12 cellular contexts compared by ENCODE assay signal in genomic region chr6:39339557-39340555, GRCh38. TPM values are rescaled to one million over a fixed set of nuclear protein-coding genes. Genes with fewer than 3 reads are reported as not detected.
DNase-seq lines count a peak whose midpoint lies in the region; ATAC-seq lines count a peak whose summit lies in the region.
"Had no signal": no experiment of that assay in that cellular context is flagged by ENCODE, and none has a peak within 500 bp of the region (broad histone marks: within the 10 kb centered on the region; RNA-seq: fewer than 3 reads in every experiment).

No MANE protein-coding gene starts in this region.

- peaks cover 7% of the 10 kb centered on the region for H3K4me1 Mint-ChIP-seq in dendritic cell treated with granulocyte-macrophage colony-stimulating factor and Interleukin-4, amounts not matched to agents 40 ng/mL and 50 ng/mL, for 4 days (ENCODE audit: low read depth)
- peaks cover 43 to 53% of the 10 kb centered on the region in 2 donors for H3K4me1 Mint-ChIP-seq in natural killer cell treated with Interleukin-12 subunit alpha and Interleukin-12 subunit beta and Interleukin-15 and Interleukin-18, amount 100 ng/mL, for 72 hours (ENCODE audit: low read depth in 2 of 2)

- intact Hi-C loops in dendritic cell treated with granulocyte-macrophage colony-stimulating factor and Interleukin-4, amounts not matched to agents 40 ng/mL and 50 ng/mL, for 4 days (cut with micrococcal nuclease) = no loop called here
- intact Hi-C loops in sciatic nerve (cut with DNase I) = no loop called here

- ATAC-seq in sciatic nerve (peak; percentile 64), GM21825 (IDR thresholded peaks at IDR 0.05; ENCODE audit: unreplicated experiment) (no peak), GM19035 (IDR thresholded peaks at IDR 0.05; ENCODE audit: unreplicated experiment) (no peak)
- ATAC-seq in natural killer cell treated with Interleukin-12 subunit alpha and Interleukin-12 subunit beta and Interleukin-15 and Interleukin-18, amount 100 ng/mL, for 72 hours = no peak
- ATAC-seq: T-helper 17 cell had no signal

- no peaks in the 10 kb centered on the region for H3K9me3 Mint-ChIP-seq in dendritic cell treated with granulocyte-macrophage colony-stimulating factor and Interleukin-4, amounts not matched to agents 40 ng/mL and 50 ng/mL, for 4 days
- no peaks in the 10 kb centered on the region for H3K9me3 Mint-ChIP-seq in natural killer cell treated with Interleukin-12 subunit alpha and Interleukin-12 subunit beta and Interleukin-15 and Interleukin-18, amount 100 ng/mL, for 72 hours

- H3K4me3 Mint-ChIP-seq in dendritic cell treated with granulocyte-macrophage colony-stimulating factor and Interleukin-4, amounts not matched to agents 40 ng/mL and 50 ng/mL, for 4 days = no peak overlapping the region
- no peak overlapping the region for H3K4me3 Mint-ChIP-seq in natural killer cell treated with Interleukin-12 subunit alpha and Interleukin-12 subunit beta and Interleukin-15 and Interleukin-18, amount 100 ng/mL, for 72 hours
- H3K4me3 Mint-ChIP-seq: T-helper 17 cell had no signal

- H3K27me3 Mint-ChIP-seq in dendritic cell treated with granulocyte-macrophage colony-stimulating factor and Interleukin-4, amounts not matched to agents 40 ng/mL and 50 ng/mL, for 4 days = peaks cover 54% of the 10 kb centered on the region
- no peaks in the 10 kb centered on the region for H3K27me3 Mint-ChIP-seq in natural killer cell treated with Interleukin-12 subunit alpha and Interleukin-12 subunit beta and Interleukin-15 and Interleukin-18, amount 100 ng/mL, for 72 hours

- no peaks in the 10 kb centered on the region for H3K36me3 Mint-ChIP-seq in dendritic cell treated with granulocyte-macrophage colony-stimulating factor and Interleukin-4, amounts not matched to agents 40 ng/mL and 50 ng/mL, for 4 days (ENCODE audit: low read depth)
- no peaks in the 10 kb centered on the region for H3K36me3 Mint-ChIP-seq in natural killer cell treated with Interleukin-12 subunit alpha and Interleukin-12 subunit beta and Interleukin-15 and Interleukin-18, amount 100 ng/mL, for 72 hours

- H3K27ac Mint-ChIP-seq in dendritic cell treated with granulocyte-macrophage colony-stimulating factor and Interleukin-4, amounts not matched to agents 40 ng/mL and 50 ng/mL, for 4 days = peak overlapping the region; percentile 71
- no peak overlapping the region for H3K27ac Mint-ChIP-seq in natural killer cell treated with Interleukin-12 subunit alpha and Interleukin-12 subunit beta and Interleukin-15 and Interleukin-18, amount 100 ng/mL, for 72 hours
- H3K27ac Mint-ChIP-seq: T-helper 17 cell had no signal

- DNase-seq in KG1 (lab: John Stamatoyannopoulos, UW) = peak; percentile 27
- peak; percentile 18 for DNase-seq in NCI-H2227 treated with DMSO at 0.1 percent for 48 hours (lab: John Stamatoyannopoulos, UW)
- DNase-seq in sciatic nerve (ENCODE audit: low spot score) = no peak
- DNase-seq in natural killer cell treated with Interleukin-12 subunit alpha and Interleukin-12 subunit beta and Interleukin-15 and Interleukin-18, amount 100 ng/mL, for 72 hours (ENCODE audit: low spot score) = no peak
- DNase-seq: activated CD8-positive, alpha-beta memory T cell treated with anti-CD3 and anti-CD28 coated beads, Interleukin-2, amount 50 U/mL, for 4 hours; DND-41; stimulated activated CD4-positive, alpha-beta T cell treated with anti-CD3 and anti-CD28 coated beads, Interleukin-4, amount 100 ng/mL, for 24 hours; T-helper 17 cell had no signal

RNA-seq across cellular contexts. Expression of gene KCNK16, which starts 17.4 kb away (rescaled TPM):
- not detected for total RNA-seq in sciatic nerve
- not detected for total RNA-seq in natural killer cell treated with Interleukin-12 subunit alpha and Interleukin-12 subunit beta and Interleukin-15 and Interleukin-18, amount 100 ng/mL, for 72 hours
- total RNA-seq: suprapubic skin, T-helper 17 cell had no signal

RNA-seq across cellular contexts. Expression of gene KCNK17, which starts 25.6 kb away (rescaled TPM):
- 2.6 TPM for total RNA-seq in sciatic nerve
- not detected for total RNA-seq in natural killer cell treated with Interleukin-12 subunit alpha and Interleukin-12 subunit beta and Interleukin-15 and Interleukin-18, amount 100 ng/mL, for 72 hours
- total RNA-seq: suprapubic skin had no signal

Comparison
In these comparisons a context has a peak if more than half of its experiments do, and no peak if none do; other contexts are left out.
1. DNase-seq: peak in KG1 (single experiment) and NCI-H2227 treated with DMSO at 0.1 percent for 48 hours (single experiment); none in sciatic nerve (single experiment) and natural killer cell treated with Interleukin-12 subunit alpha and Interleukin-12 subunit beta and Interleukin-15 and Interleukin-18, amount 100 ng/mL, for 72 hours (single experiment).